In the genomic region with DNA sequence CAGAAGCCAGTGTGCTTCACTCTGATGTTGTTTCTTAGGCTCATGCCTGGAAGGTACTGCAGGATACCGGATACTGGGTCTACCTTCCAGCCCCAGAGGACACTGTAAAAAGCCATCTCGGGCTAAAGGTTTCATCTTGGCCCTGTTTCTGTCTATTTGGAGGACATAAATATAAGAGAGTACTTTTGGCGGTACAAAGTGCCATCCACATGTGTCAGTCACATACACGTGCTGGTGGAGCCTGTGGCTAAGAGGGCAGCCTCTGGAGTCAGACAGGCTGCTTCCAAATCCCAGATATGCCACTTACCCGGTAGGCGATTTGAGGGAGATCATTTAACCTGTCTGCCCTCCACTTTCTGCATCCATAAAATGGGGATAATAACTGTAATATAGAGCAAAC, we compare ENCODE assay signal across 20 cellular contexts.
A peak's percentile ranks its signal among the peaks of the same experiment; 100 is the strongest.
DNase-seq lines count a peak whose midpoint lies in the region; ATAC-seq and TF ChIP-seq lines count a peak whose summit lies in the region.
"Had no signal": no experiment of that assay in that cellular context is flagged by ENCODE, and none has a peak within 500 bp of the region (broad histone marks: within the 10 kb centered on the region; RNA-seq: fewer than 3 reads in every experiment).

No MANE protein-coding gene starts in this region.

- CTCF ChIA-PET in SK-N-SH (lab: Yijun Ruan, JAX), result no interaction called here

- intact Hi-C loops in breast epithelium (cut with DNase I; ENCODE audit: low total_unique reads) (no loop called here), tibial artery (cut with DNase I; ENCODE audit: low total_unique reads) (no loop called here), esophagus squamous epithelium (cut with DNase I) (no loop called here)

- H3K4me1 ChIP-seq in SK-N-SH (ENCODE audit: control insufficient read depth in 1 of 2, insufficient read depth in 2 of 2, low read depth in 1 of 2, low read length in 1 of 2) (peaks cover 2 to 42% of the 10 kb centered on the region in 2 experiments; a peak in 3 of 4 replicates), breast epithelium (peaks cover 0 to 3% of the 10 kb centered on the region in 2 donors), tibial artery (peaks cover 0 to 20% (median 18%) of the 10 kb centered on the region in 4 donors), esophagus squamous epithelium (peaks cover 4 to 42% (median 20%) of the 10 kb centered on the region in 3 donors)
- H3K4me1 ChIP-seq: BLaER1 treated with 17β-estradiol and CSF1 and Interleukin-3, amounts not matched to agents 10 nM and 100 nM had no signal

- no peak overlapping the region for H2AFZ ChIP-seq in SK-N-SH (ENCODE audit: low read depth)

- no peaks in the 10 kb centered on the region for H3K9me2 ChIP-seq in SK-N-SH

- POLR2A ChIA-PET in SK-N-SH (lab: Yijun Ruan, JAX), result no interaction called here

- TF ChIP-seq EP300 in SK-N-SH (IDR thresholded peaks at IDR 0.05; ENCODE audit: borderline replicate concordance in 1 of 2, low read depth in 1 of 2, low read length in 1 of 2), result no peak

- H3K36me3 ChIP-seq in SK-N-SH (replicated peaks in 1 of 2; ENCODE audit: control insufficient read depth in 1 of 2, insufficient read depth in 2 of 2, low read length in 1 of 2), result no peaks in the 10 kb centered on the region
- H3K36me3 ChIP-seq in breast epithelium, result no peaks in the 10 kb centered on the region
- H3K36me3 ChIP-seq in tibial artery, result no peaks in the 10 kb centered on the region
- H3K36me3 ChIP-seq in esophagus squamous epithelium, result no peaks in the 10 kb centered on the region
- H3K36me3 ChIP-seq: BLaER1 treated with 17β-estradiol and CSF1 and Interleukin-3, amounts not matched to agents 10 nM and 100 nM; ovary had no signal

- ATAC-seq in SK-N-SH treated with all-trans-retinoic acid at 6 μM for 48 hours (no peak), HG03354 (IDR thresholded peaks at IDR 0.05; ENCODE audit: poor library complexity, severe bottlenecking, unreplicated experiment) (no peak), GM18502 (IDR thresholded peaks at IDR 0.05; ENCODE audit: poor library complexity, unreplicated experiment) (no peak)
- ATAC-seq: activated CD8-positive, alpha-beta T cell treated with anti-CD3 and anti-CD28 coated beads for 36 hours had no signal

- peaks cover 37% of the 10 kb centered on the region for H3F3A ChIP-seq in SK-N-SH (replicated peaks; ENCODE audit: insufficient read depth)

- H3K4me2 ChIP-seq in SK-N-SH, result peak overlapping the region; percentile 70; the same call in 1 of the 2 replicates
- H3K4me2 ChIP-seq: BLaER1 treated with 17β-estradiol and CSF1 and Interleukin-3, amounts not matched to agents 10 nM and 100 nM had no signal

- H3K9ac ChIP-seq in SK-N-SH, result peak overlapping the region; percentile 67; the same call in 1 of the 2 replicates
- H3K9ac ChIP-seq: BLaER1 treated with 17β-estradiol and CSF1 and Interleukin-3, amounts not matched to agents 10 nM and 100 nM had no signal

- WGBS in SK-N-SH (ENCODE audit: low lambda C conversion rate), result 81% methylated on average over 6 of the region's 6 CpGs
- 84 to 93% methylated on average over 6 of the region's 6 CpGs for WGBS in esophagus squamous epithelium, 2 donors

- no peaks in the 10 kb centered on the region for H3K79me2 ChIP-seq in SK-N-SH (ENCODE audit: insufficient read depth)

- H3K27ac ChIP-seq in SK-N-SH (ENCODE audit: low read depth in 2 of 2, low read length in 1 of 2), result peak overlapping the region; percentile 81 to 95
- peak overlapping the region; percentile 73 to 85 for H3K27ac ChIP-seq in breast epithelium
- peak overlapping the region; percentile 74 to 75 for H3K27ac ChIP-seq in tibial artery
- H3K27ac ChIP-seq in esophagus squamous epithelium, result peak overlapping the region in 2 of 4 donors; percentile 73 to 82
- H3K27ac ChIP-seq: BLaER1 treated with 17β-estradiol and CSF1 and Interleukin-3, amounts not matched to agents 10 nM and 100 nM; ovary had no signal

- no peak overlapping the region for H3K4me3 ChIP-seq in SK-N-SH (ENCODE audit: low read depth in 2 of 2, low read length in 1 of 2)
- H3K4me3 ChIP-seq in breast epithelium, result no peak overlapping the region
- H3K4me3 ChIP-seq in tibial artery, result no peak overlapping the region
- no peak overlapping the region for H3K4me3 ChIP-seq in esophagus squamous epithelium
- H3K4me3 ChIP-seq: BLaER1 treated with 17β-estradiol and CSF1 and Interleukin-3, amounts not matched to agents 10 nM and 100 nM; ovary had no signal

- TF ChIP-seq RAD21 in SK-N-SH (IDR thresholded peaks at IDR 0.05; ENCODE audit: low read length), result no peak

- H3K27me3 ChIP-seq in SK-N-SH (ENCODE audit: insufficient read depth) (no peaks in the 10 kb centered on the region), breast epithelium (no peaks in the 10 kb centered on the region), tibial artery (no peaks in the 10 kb centered on the region), esophagus squamous epithelium (no peaks in the 10 kb centered on the region)
- H3K27me3 ChIP-seq: BLaER1 treated with 17β-estradiol and CSF1 and Interleukin-3, amounts not matched to agents 10 nM and 100 nM; ovary had no signal

- TF ChIP-seq CTCF in SK-N-SH (IDR thresholded peaks at IDR 0.05), result no peak
- TF ChIP-seq CTCF in breast epithelium (IDR thresholded peaks at IDR 0.05), result no peak
- TF ChIP-seq CTCF in tibial artery (IDR thresholded peaks at IDR 0.05), result no peak
- no peak for TF ChIP-seq CTCF in esophagus squamous epithelium (IDR thresholded peaks at IDR 0.05)

- H3K9me3 ChIP-seq in SK-N-SH (no peaks in the 10 kb centered on the region), breast epithelium (no peaks in the 10 kb centered on the region), tibial artery (no peaks in the 10 kb centered on the region), esophagus squamous epithelium (no peaks in the 10 kb centered on the region)
- H3K9me3 ChIP-seq: ovary had no signal

- TF ChIP-seq POLR2A in breast epithelium (IDR thresholded peaks at IDR 0.05) (no peak), esophagus squamous epithelium (IDR thresholded peaks at IDR 0.05) (no peak)

- DNase-seq in SK-N-SH (no peak), breast epithelium (ENCODE audit: low spot score in 2 of 2) (no peak), myocyte (ENCODE audit: low read depth) (peak; percentile 60), tibial artery (no peak), esophagus squamous epithelium (lab: John Stamatoyannopoulos, UW) (no peak)
- DNase-seq: activated B cell treated with CpG ODN at 0.5 μM for 24 hours; activated CD8-positive, alpha-beta T cell treated with anti-CD3 and anti-CD28 coated beads for 36 hours; activated naive CD4-positive, alpha-beta T cell treated with anti-CD3 and anti-CD28 coated beads for 36 hours; activated T-cell treated with anti-CD3 and anti-CD28 coated beads, Interleukin-2, amount 50 U/mL, for 24 hours; effector CD8-positive, alpha-beta T cell; GF-D8; immature natural killer cell; KBM-7; NCI-H2081 treated with DMSO at 0.1 percent for 48 hours; Right ventricle myocardium superior had no signal

- H4K20me1 ChIP-seq in SK-N-SH (ENCODE audit: insufficient read depth), result no peaks in the 10 kb centered on the region
- H4K20me1 ChIP-seq: BLaER1 treated with 17β-estradiol and CSF1 and Interleukin-3, amounts not matched to agents 10 nM and 100 nM had no signal

TF ChIP-seq in SK-N-SH, 30 proteins besides CTCF, POLR2A, EP300 and RAD21:
- TF ChIP-seq, protein P1, sequence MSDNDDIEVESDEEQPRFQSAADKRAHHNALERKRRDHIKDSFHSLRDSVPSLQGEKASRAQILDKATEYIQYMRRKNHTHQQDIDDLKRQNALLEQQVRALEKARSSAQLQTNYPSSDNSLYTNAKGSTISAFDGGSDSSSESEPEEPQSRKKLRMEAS (IDR thresholded peaks at IDR 0.05; ENCODE audit: low read depth), result no peak
- no peak for TF ChIP-seq NRF1 (IDR thresholded peaks at IDR 0.05; ENCODE audit: low read depth, low read length)
- no peak for TF ChIP-seq JUND (IDR thresholded peaks at IDR 0.05)
- TF ChIP-seq SIN3A (IDR thresholded peaks at IDR 0.05; ENCODE audit: borderline replicate concordance, low read depth, low read length), result no peak
- TF ChIP-seq SMC3 (IDR thresholded peaks at IDR 0.05; ENCODE audit: low read depth, low read length), result no peak

TF ChIP-seq in SK-N-SH treated with all-trans-retinoic acid at 6 μM for 48 hours, 23 proteins besides CTCF, POLR2A, EP300 and RAD21 (continues in another document):
- TF ChIP-seq, protein P2, sequence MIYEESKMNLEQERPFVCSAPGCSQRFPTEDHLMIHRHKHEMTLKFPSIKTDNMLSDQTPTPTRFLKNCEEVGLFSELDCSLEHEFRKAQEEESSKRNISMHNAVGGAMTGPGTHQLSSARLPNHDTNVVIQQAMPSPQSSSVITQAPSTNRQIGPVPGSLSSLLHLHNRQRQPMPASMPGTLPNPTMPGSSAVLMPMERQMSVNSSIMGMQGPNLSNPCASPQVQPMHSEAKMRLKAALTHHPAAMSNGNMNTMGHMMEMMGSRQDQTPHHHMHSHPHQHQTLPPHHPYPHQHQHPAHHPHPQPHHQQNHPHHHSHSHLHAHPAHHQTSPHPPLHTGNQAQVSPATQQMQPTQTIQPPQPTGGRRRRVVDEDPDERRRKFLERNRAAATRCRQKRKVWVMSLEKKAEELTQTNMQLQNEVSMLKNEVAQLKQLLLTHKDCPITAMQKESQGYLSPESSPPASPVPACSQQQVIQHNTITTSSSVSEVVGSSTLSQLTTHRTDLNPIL (CRISPR knock-in tag; IDR thresholded peaks at IDR 0.05; ENCODE audit: low read depth), result no peak
- TF ChIP-seq ZNF8 (CRISPR knock-in tag; IDR thresholded peaks at IDR 0.05) (no peak), RARB (CRISPR knock-in tag; IDR thresholded peaks at IDR 0.05) (no peak), ESRRG (CRISPR knock-in tag; IDR thresholded peaks at IDR 0.05) (no peak), CSDC2 (CRISPR knock-in tag; IDR thresholded peaks at IDR 0.05) (no peak), PATZ1 (CRISPR knock-in tag; IDR thresholded peaks at IDR 0.05; ENCODE audit: borderline replicate concordance) (no peak)
